Comparison of ENCODE assay signal across 18 cellular contexts in genomic region chr13:109281823-109282239, GRCh38.
DNase-seq lines count a peak whose midpoint lies in the region; ATAC-seq and TF ChIP-seq lines count a peak whose summit lies in the region.
"Had no signal": no experiment of that assay in that cellular context is flagged by ENCODE, and none has a peak within 500 bp of the region (broad histone marks: within the 10 kb centered on the region; RNA-seq: fewer than 3 reads in every experiment).

No MANE protein-coding gene starts in this region.

- no peaks in the 10 kb centered on the region for H3K27me3 ChIP-seq in IMR-90 (ENCODE audit: control insufficient read depth, insufficient read depth, low read length)
- H3K27me3 ChIP-seq in heart right ventricle: no peaks in the 10 kb centered on the region
- H3K27me3 ChIP-seq in neuronal stem cell (ENCODE audit: control insufficient read depth in 3 of 3, insufficient read depth in 3 of 3, low read depth in 1 of 3, low read length in 3 of 3): peaks cover 0 to 3% (median 0%) of the 10 kb centered on the region in 3 experiments
- H3K27me3 ChIP-seq: SJSA1 had no signal

- H2AFZ ChIP-seq in IMR-90 (replicated peaks; ENCODE audit: low read length, poor library complexity) (no peak overlapping the region), neuronal stem cell (ENCODE audit: low read length) (peak overlapping the region; percentile 28)

- TF ChIP-seq CTCF in IMR-90 (conservative IDR thresholded peaks at IDR 0.05; ENCODE audit: low read depth, low read length): no peak
- no peak for TF ChIP-seq CTCF in heart right ventricle (IDR thresholded peaks at IDR 0.05)

- no peak overlapping the region for H4K8ac ChIP-seq in IMR-90 (ENCODE audit: low read depth in 2 of 2, low read length in 2 of 2)
- no peak overlapping the region for H4K8ac ChIP-seq in neuronal stem cell (ENCODE audit: low read depth, low read length)

- H3K79me1 ChIP-seq in IMR-90 (ENCODE audit: low read depth in 1 of 2, low read length in 2 of 2) (no peaks in the 10 kb centered on the region), neuronal stem cell (ENCODE audit: low read depth, low read length) (no peaks in the 10 kb centered on the region)

- no peak overlapping the region for H4K5ac ChIP-seq in IMR-90 (ENCODE audit: low read depth, low read length)

- no peak overlapping the region for H2BK15ac ChIP-seq in IMR-90 (ENCODE audit: low read depth, low read length)
- no peak overlapping the region for H2BK15ac ChIP-seq in neuronal stem cell (ENCODE audit: low read length)

- CTCF ChIA-PET in IMR-90 (lab: Yijun Ruan, JAX): no interaction called here

- DNase-seq in AG20443 (ENCODE audit: low spot score): peak; percentile 21
- DNase-seq in IMR-90: no peak
- peak in 1 of 2 donors; percentile 34 for DNase-seq in heart right ventricle
- no peak for DNase-seq in neuronal stem cell (ENCODE audit: low spot score)
- DNase-seq in NCI-H2227 treated with DMSO at 0.1 percent for 48 hours (lab: John Stamatoyannopoulos, UW): no peak
- no peak for DNase-seq in NCI-H446 (lab: John Stamatoyannopoulos, UW)
- DNase-seq in COLO668 (lab: John Stamatoyannopoulos, UW; ENCODE audit: unreplicated experiment): no peak
- DNase-seq in NCI-H1048 (lab: John Stamatoyannopoulos, UW): no peak
- DNase-seq: DMS 273 treated with DMSO at 0.1 percent for 48 hours, EL, H9, Kasumi-1, MM.1S, NCI-H1105, NCI-H446 treated with DMSO at 0.1 percent for 48 hours had no signal

- no peaks in the 10 kb centered on the region for H3K36me3 ChIP-seq in IMR-90 (ENCODE audit: control insufficient read depth, insufficient read depth, low read length)
- H3K36me3 ChIP-seq in heart right ventricle: no peaks in the 10 kb centered on the region
- H3K36me3 ChIP-seq in neuronal stem cell (replicated peaks in 1 of 2; ENCODE audit: control insufficient read depth in 2 of 2, insufficient read depth in 2 of 2, low read length in 2 of 2): no peaks in the 10 kb centered on the region

- no peak overlapping the region for H3K4me2 ChIP-seq in IMR-90 (ENCODE audit: low read depth, low read length)
- H3K4me2 ChIP-seq in neuronal stem cell (ENCODE audit: insufficient read depth, low read length, poor library complexity, severe bottlenecking): no peak overlapping the region

- H3K9me3 ChIP-seq in IMR-90 (ENCODE audit: control insufficient read depth, insufficient read depth, low read length): no peaks in the 10 kb centered on the region
- peaks cover 0 to 7% (median 0%) of the 10 kb centered on the region in 11 donors for H3K9me3 ChIP-seq in heart right ventricle
- H3K9me3 ChIP-seq in neuronal stem cell (replicated peaks in 1 of 2; ENCODE audit: control insufficient read depth in 2 of 2, insufficient read depth in 1 of 2, low read depth in 1 of 2, low read length in 2 of 2): peaks cover 0 to 2% of the 10 kb centered on the region in 2 donors
- H3K9me3 ChIP-seq: SJSA1 had no signal

- no peak for TF ChIP-seq POLR2A in IMR-90 (IDR thresholded peaks at IDR 0.05; ENCODE audit: low read depth, low read length)

- H4K20me1 ChIP-seq in IMR-90 (ENCODE audit: insufficient read depth, low read length): no peaks in the 10 kb centered on the region

- WGBS in IMR-90 (ENCODE audit: extremely low coverage in 2 of 2, insufficient read length in 1 of 2), 2 experiments: 88% methylated on average over 5 of the region's 12 CpGs; no CpG with 5 or more reads in 1 of the 2 experiments
- WGBS in heart right ventricle, 2 donors: 67 to 69% methylated on average over 12 of the region's 12 CpGs
- WGBS in neuronal stem cell (ENCODE audit: extremely low coverage in 2 of 2, insufficient read length in 2 of 2, insufficient replicate concordance in 1 of 2), 2 donors: no CpG with 5 or more reads among the region's 12 CpGs

- in situ Hi-C loops in IMR-90 (cut with MboI; ENCODE audit: low sequenced_read_pairs): no loop called here

- intact Hi-C loops in IMR-90 (cut with micrococcal nuclease) (no loop called here), heart right ventricle (cut with DNase I) (no loop called here)

- H3K27ac ChIP-seq in IMR-90 (ENCODE audit: insufficient read depth, low read length) (no peak overlapping the region), heart right ventricle (peak overlapping the region in 9 of 10 donors; percentile 8 to 85 (median 66)), neuronal stem cell (replicated peaks; ENCODE audit: low read length) (no peak overlapping the region)
- H3K27ac ChIP-seq: C4-2B, RWPE1, SJSA1 had no signal

- dilution Hi-C loops in IMR-90 (cut with HindIII; ENCODE audit: low sequenced_read_pairs, unreplicated experiment): no loop called here

- no peak for TF ChIP-seq RAD21 in IMR-90 (IDR thresholded peaks at IDR 0.05; ENCODE audit: low read length)

- BruUV-seq in IMR-90 (replicated peaks; lab: Mats Ljungman, UMichigan): no TSS peak

- H3K4ac ChIP-seq in IMR-90 (ENCODE audit: low read depth, low read length) (no peak overlapping the region), neuronal stem cell (ENCODE audit: low read length) (no peak overlapping the region)

- POLR2A ChIA-PET in IMR-90 (lab: Charles Lee; ENCODE audit: unreplicated experiment): no interaction called here

- H2AK9ac ChIP-seq in IMR-90 (replicated peaks; ENCODE audit: low read depth, low read length, poor library complexity): no peak overlapping the region

- H2BK20ac ChIP-seq in IMR-90 (ENCODE audit: low read depth, low read length): no peak overlapping the region

- no peak overlapping the region for H2BK12ac ChIP-seq in neuronal stem cell (ENCODE audit: low read length)

- H2BK120ac ChIP-seq in IMR-90 (ENCODE audit: low read depth, low read length) (no peak overlapping the region), neuronal stem cell (ENCODE audit: low read depth, low read length) (no peak overlapping the region)

- ATAC-seq in IMR-90 (ENCODE audit: low read depth) (no peak), heart right ventricle (peak; percentile 49 to 96 (median 89))

- H2BK5ac ChIP-seq in IMR-90 (ENCODE audit: low read depth, low read length, poor library complexity, severe bottlenecking): no peak overlapping the region
- H2BK5ac ChIP-seq in neuronal stem cell (ENCODE audit: low read length): no peak overlapping the region

- H3K18ac ChIP-seq in IMR-90 (ENCODE audit: low read depth, low read length) (no peak overlapping the region), neuronal stem cell (ENCODE audit: low read length) (no peak overlapping the region)

- H3K9ac ChIP-seq in IMR-90 (ENCODE audit: low read depth, low read length): no peak overlapping the region
- H3K9ac ChIP-seq in neuronal stem cell (ENCODE audit: low read depth, low read length, poor library complexity): no peak overlapping the region

- no peak overlapping the region for H3K56ac ChIP-seq in IMR-90 (ENCODE audit: extremely low read depth, insufficient read depth, low read length)

- H3K23ac ChIP-seq in IMR-90 (ENCODE audit: low read depth, low read length) (no peak overlapping the region), neuronal stem cell (ENCODE audit: low read depth, low read length, poor library complexity) (no peak overlapping the region)

- no peak overlapping the region for H3K14ac ChIP-seq in IMR-90 (replicated peaks; ENCODE audit: low read depth, low read length)
- no peak overlapping the region for H3K14ac ChIP-seq in neuronal stem cell (ENCODE audit: low read length)

- no peaks in the 10 kb centered on the region for H3K9me1 ChIP-seq in IMR-90 (ENCODE audit: insufficient read depth, low read length)

- H2AK5ac ChIP-seq in IMR-90 (ENCODE audit: low read depth, low read length) (peak overlapping the region; percentile 15; the same call in 1 of the 2 replicates), neuronal stem cell (ENCODE audit: low read depth, low read length) (no peak overlapping the region)

- H3K4me3 ChIP-seq in IMR-90 (ENCODE audit: insufficient read depth, low read depth, low read length) (no peak overlapping the region), heart right ventricle (no peak overlapping the region), neuronal stem cell (ENCODE audit: low read length in 2 of 2) (no peak overlapping the region)
- H3K4me3 ChIP-seq: SJSA1 had no signal

- no peaks in the 10 kb centered on the region for H3K4me1 ChIP-seq in IMR-90 (ENCODE audit: control insufficient read depth, insufficient read depth, low read length)
- peaks cover 0 to 10% (median 0%) of the 10 kb centered on the region in 9 donors for H3K4me1 ChIP-seq in heart right ventricle
- peaks cover 0 to 1% of the 10 kb centered on the region in 2 donors for H3K4me1 ChIP-seq in neuronal stem cell (ENCODE audit: control insufficient read depth in 2 of 2, insufficient read depth in 1 of 2, low read depth in 1 of 2, low read length in 2 of 2)

- H4K91ac ChIP-seq in IMR-90 (ENCODE audit: insufficient read depth, low read depth, low read length) (no peak overlapping the region), neuronal stem cell (ENCODE audit: low read depth, low read length, poor library complexity) (no peak overlapping the region)

TF ChIP-seq in IMR-90, 13 proteins besides CTCF, POLR2A, EP300 and RAD21:
- TF ChIP-seq MAZ (IDR thresholded peaks at IDR 0.05; ENCODE audit: borderline replicate concordance, low read depth, low read length) (no peak), CEBPB (IDR thresholded peaks at IDR 0.05; ENCODE audit: low read depth, low read length) (no peak), RFX5 (IDR thresholded peaks at IDR 0.05; ENCODE audit: low read depth, low read length) (no peak), RCOR1 (IDR thresholded peaks at IDR 0.05; ENCODE audit: insufficient replicate concordance, low read length) (no peak)
TF ChIP-seq in IMR-90: peak in this region for 0.

Comparison
In these comparisons a context has a peak if more than half of its experiments do, and no peak if none do; other contexts are left out.
1. H3K27ac ChIP-seq: peak in heart right ventricle (9 of 10); none in IMR-90 (single experiment) and neuronal stem cell (single experiment).